ENCODE assay signal across 10 cellular contexts in genomic region chr10:93461807-93462178, GRCh38. TPM values are rescaled to one million over a fixed set of nuclear protein-coding genes. Genes with fewer than 3 reads are reported as not detected.
DNase-seq lines count a peak whose midpoint lies in the region; ATAC-seq and TF ChIP-seq lines count a peak whose summit lies in the region.
"Had no signal": no experiment of that assay in that cellular context is flagged by ENCODE, and none has a peak within 500 bp of the region (broad histone marks: within the 10 kb centered on the region; RNA-seq: fewer than 3 reads in every experiment).

No MANE protein-coding gene starts in this region.

- TF ChIP-seq CTCF in Caco-2 (IDR thresholded peaks at IDR 0.05; ENCODE audit: insufficient read depth in 1 of 2, low read depth in 1 of 2, low read length in 1 of 2, severe bottlenecking in 1 of 2, unreplicated experiment in 1 of 2) (no peak), body of pancreas (IDR thresholded peaks at IDR 0.05) (no peak), WERI-Rb-1 (IDR thresholded peaks at IDR 0.05; ENCODE audit: low read depth, low read length) (no peak)

- 85 to 100% methylated on average over 1 of the region's 1 CpG for WGBS in body of pancreas, 2 donors

- peaks cover 82% of the 10 kb centered on the region for H3K36me3 Mint-ChIP-seq in Caco-2 (ENCODE audit: insufficient read depth, unreplicated experiment)

- H3K4me1 ChIP-seq in Caco-2 (peaks cover 77% of the 10 kb centered on the region), body of pancreas (peaks cover 23% of the 10 kb centered on the region)

- no peak overlapping the region for H3K4me3 ChIP-seq in Caco-2 (ENCODE audit: low read depth, low read length)
- no peak overlapping the region for H3K4me3 ChIP-seq in body of pancreas
- no peak overlapping the region for H3K4me3 ChIP-seq in WERI-Rb-1 (ENCODE audit: low read depth, low read length)

- DNase-seq in Caco-2 (no peak), NCI-H146 (lab: John Stamatoyannopoulos, UW) (peak; percentile 87), body of pancreas (no peak), mucosa of gallbladder (ENCODE audit: low spot score) (peak; percentile 49), WERI-Rb-1 (no peak), cerebellum (ENCODE audit: low spot score) (no peak), sciatic nerve (ENCODE audit: low spot score) (no peak)
- no peak for DNase-seq in activated naive CD4-positive, alpha-beta T cell (lab: John Stamatoyannopoulos, UW)
- DNase-seq: substantia nigra had no signal

- H3K27ac Mint-ChIP-seq in Caco-2 (ENCODE audit: unreplicated experiment) = peak overlapping the region; percentile 33

- POLR2A ChIA-PET in Caco-2 (lab: Charles Lee) = interaction anchor here (0.9 to 2.0 kb wide), 2 partner anchors 16 to 20 kb away, joined by 4 to 5 read pairs; partner anchors contain the start of gene MYOF

- no peak overlapping the region for H3K4me3 Mint-ChIP-seq in Caco-2 (ENCODE audit: unreplicated experiment)
- H3K4me3 Mint-ChIP-seq: neural crest cell had no signal

- no peaks in the 10 kb centered on the region for H3K27me3 Mint-ChIP-seq in Caco-2 (ENCODE audit: insufficient read depth, unreplicated experiment)

- no peak for TF ChIP-seq POLR2A in body of pancreas (IDR thresholded peaks at IDR 0.05)

- H3K36me3 ChIP-seq in Caco-2 (ENCODE audit: control insufficient read depth, insufficient read depth, low read length) (peaks cover 3% of the 10 kb centered on the region; the same call in 1 of the 2 replicates), body of pancreas (replicated peaks in 1 of 2; ENCODE audit: insufficient read depth in 1 of 2, low read depth in 2 of 2) (no peaks in the 10 kb centered on the region), WERI-Rb-1 (no peaks in the 10 kb centered on the region)

- H3K9me3 Mint-ChIP-seq in Caco-2 (ENCODE audit: unreplicated experiment) = no peaks in the 10 kb centered on the region
- H3K9me3 Mint-ChIP-seq: neural crest cell had no signal

- CTCF ChIA-PET in Caco-2 (lab: Charles Lee) = no interaction called here

- intact Hi-C loops in Caco-2 (cut with micrococcal nuclease; ENCODE audit: unreplicated experiment) = no loop called here
- intact Hi-C loops in body of pancreas (cut with DNase I) = no loop called here
- intact Hi-C loops in sciatic nerve (cut with DNase I) = no loop called here

- BruUV-seq in Caco-2 (replicated peaks; lab: Mats Ljungman, UMichigan) = no TSS peak

- peaks cover 51% of the 10 kb centered on the region for H3K4me1 Mint-ChIP-seq in Caco-2 (ENCODE audit: low read depth, unreplicated experiment)

- ATAC-seq in body of pancreas = no peak
- ATAC-seq in sciatic nerve = no peak

- H3K27ac ChIP-seq in body of pancreas (peak overlapping the region in 3 of 4 donors; percentile 4 to 87 (median 38)), WERI-Rb-1 (no peak overlapping the region)

- no peaks in the 10 kb centered on the region for H3K27me3 ChIP-seq in Caco-2 (replicated peaks; ENCODE audit: control insufficient read depth, insufficient read depth, low read length)
- no peaks in the 10 kb centered on the region for H3K27me3 ChIP-seq in body of pancreas
- no peaks in the 10 kb centered on the region for H3K27me3 ChIP-seq in WERI-Rb-1 (ENCODE audit: insufficient read depth, low read depth, severe bottlenecking)

- H3K9me3 ChIP-seq in Caco-2 (no peaks in the 10 kb centered on the region), body of pancreas (no peaks in the 10 kb centered on the region), WERI-Rb-1 (ENCODE audit: severe bottlenecking) (no peaks in the 10 kb centered on the region)

RNA-seq across cellular contexts. Expression of gene MYOF, which starts 20.3 kb away (rescaled TPM):
- 148 and 176 TPM in 2 replicates for total RNA-seq in Caco-2 (2022)
- total RNA-seq in body of pancreas = 10 to 100 TPM; 21.1 to 25.7 TPM
- 99.3 TPM for total RNA-seq in mucosa of gallbladder
- 8.1 TPM for total RNA-seq in cerebellum
- 76.2 TPM for total RNA-seq in sciatic nerve

RNA-seq across cellular contexts. Expression of gene CEP55, which starts 34.6 kb away (rescaled TPM):
- total RNA-seq in Caco-2 (2022) (64.5 and 65.3 TPM in 2 replicates), body of pancreas (not detected), mucosa of gallbladder (1.3 TPM), cerebellum (6.4 TPM), sciatic nerve (0.62 TPM)

Comparison
In these comparisons a context has a peak if more than half of its experiments do, and no peak if none do; other contexts are left out.
1. DNase-seq: peak in NCI-H146 (single experiment) and mucosa of gallbladder (single experiment); none in Caco-2 (0 of 2), body of pancreas (0 of 4), WERI-Rb-1 (single experiment), cerebellum (single experiment), sciatic nerve (single experiment) and activated naive CD4-positive, alpha-beta T cell (0 of 4).